ENCODE assay signal across 8 cellular contexts in genomic region chr11:65366340-65366773, GRCh38. TPM values are rescaled to one million over a fixed set of nuclear protein-coding genes. Genes with fewer than 3 reads are reported as not detected.
DNase-seq lines count a peak whose midpoint lies in the region; ATAC-seq and TF ChIP-seq lines count a peak whose summit lies in the region.

No MANE protein-coding gene starts in this region.

- 5 to 10% methylated on average over 4 of the region's 4 CpGs for WGBS in upper lobe of left lung, 2 donors

- peak; percentile 67 for TF ChIP-seq CTCF in NB4 (IDR thresholded peaks at IDR 0.05; ENCODE audit: low read depth, low read length)
- peak; percentile 53 to 85 (median 76) for TF ChIP-seq CTCF in dorsolateral prefrontal cortex (IDR thresholded peaks at IDR 0.05 in 54 of 56, conservative IDR thresholded peaks at IDR 0.05 in 2 of 56; ENCODE audit: low read depth in 1 of 56, partially characterized antibody in 56 of 56)
- TF ChIP-seq CTCF in upper lobe of left lung (IDR thresholded peaks at IDR 0.05): peak; percentile 49 to 85 (median 78)

- H3K4me3 ChIP-seq in NB4 (ENCODE audit: low read depth, low read length) (no peak overlapping the region), dorsolateral prefrontal cortex (peak overlapping the region in 1 of 59 donors; percentile 11), upper lobe of left lung (no peak overlapping the region)

- peaks cover 2 to 17% (median 9%) of the 10 kb centered on the region in 4 donors for H3K4me1 ChIP-seq in upper lobe of left lung

- intact Hi-C loops in Right ventricle myocardium inferior (cut with DNase I): loop anchor here (1.0 to 2.0 kb wide), 2 partner anchors 50 to 144 kb away; no protein-coding TSS in a partner anchor
- intact Hi-C loops in cardiac septum (cut with DNase I): loop anchor here (1.0 to 5.0 kb wide), 3 partner anchors 51 to 144 kb away; no protein-coding TSS in a partner anchor
- intact Hi-C loops in dorsolateral prefrontal cortex (cut with DNase I): loop anchor here in 1 of 2 donors (5.0 to 10.0 kb wide), 2 partner anchors 48 to 146 kb away; no protein-coding TSS in a partner anchor

- DNase-seq in Right ventricle myocardium inferior (ENCODE audit: missing footprints) (no peak), cardiac septum (ENCODE audit: low spot score) (no peak), NB4 (ENCODE audit: low read depth) (peak; percentile 80), RPMI8226 (peak; percentile 73), dorsolateral prefrontal cortex (peak in 2 of 10 donors; percentile 35 to 52), lung microvascular endothelial cell (ENCODE audit: low read depth in 2 of 2) (peak; percentile 84 to 90), upper lobe of left lung (peak in 1 of 2 donors; percentile 59)
- DNase-seq in effector CD4-positive, alpha-beta T cell: no peak

- H3K27me3 ChIP-seq in dorsolateral prefrontal cortex: no peaks in the 10 kb centered on the region
- H3K27me3 ChIP-seq in upper lobe of left lung: no peaks in the 10 kb centered on the region

- no peak for TF ChIP-seq EP300 in upper lobe of left lung (IDR thresholded peaks at IDR 0.05)

- H3K27ac ChIP-seq in dorsolateral prefrontal cortex: peak overlapping the region in 1 of 59 donors; percentile 3
- no peak overlapping the region for H3K27ac ChIP-seq in upper lobe of left lung

- TF ChIP-seq POLR2A in NB4 (IDR thresholded peaks at IDR 0.05; ENCODE audit: extremely low read depth, insufficient read length) (no peak), upper lobe of left lung (IDR thresholded peaks at IDR 0.05) (no peak)

- ATAC-seq in Right ventricle myocardium inferior: peak; percentile 81
- peak; percentile 83 to 85 for ATAC-seq in upper lobe of left lung (ENCODE audit: low FRiP score in 2 of 2)

- no peaks in the 10 kb centered on the region for H3K36me3 ChIP-seq in upper lobe of left lung

- H3K9me3 ChIP-seq in upper lobe of left lung: no peaks in the 10 kb centered on the region

RNA-seq across cellular contexts. Expression of gene TIGD3, which starts 11.8 kb away (rescaled TPM):
- 0.54 TPM for total RNA-seq in Right ventricle myocardium inferior
- total RNA-seq in cardiac septum: not detected
- total RNA-seq in dorsolateral prefrontal cortex: 1 to 10 TPM in 119 of 120 experiments, under 1 TPM in 1; 0.77 to 4.5 (median 2.4) TPM
- total RNA-seq in lung microvascular endothelial cell: 0.22 TPM in 1 of 2 replicates, not detected in the other
- under 1 TPM in 4 of 6 donors, not detected in 2; 0.15 to 0.51 (median 0.35) TPM for total RNA-seq in upper lobe of left lung

RNA-seq across cellular contexts. Expression of gene SLC25A45, which starts 16.1 kb away (rescaled TPM):
- total RNA-seq in Right ventricle myocardium inferior (5.6 TPM), cardiac septum (10.5 TPM), dorsolateral prefrontal cortex (10 to 100 TPM in 51 of 120 experiments, 1 to 10 TPM in 69; 3.6 to 18.2 (median 9.0) TPM), lung microvascular endothelial cell (1.2 and 1.7 TPM in 2 replicates), upper lobe of left lung (10 to 100 TPM in 4 of 6 donors, 1 to 10 TPM in 2; 5.5 to 40.8 (median 19.4) TPM)

RNA-seq across cellular contexts. Expression of gene FRMD8, which starts 20.1 kb away (rescaled TPM):
- total RNA-seq in Right ventricle myocardium inferior: 8.2 TPM
- total RNA-seq in cardiac septum: 14.4 TPM
- total RNA-seq in dorsolateral prefrontal cortex: 10 to 100 TPM; 14.1 to 50.3 (median 21.7) TPM
- total RNA-seq in lung microvascular endothelial cell: 63.4 and 82.9 TPM in 2 replicates
- total RNA-seq in upper lobe of left lung: 10 to 100 TPM; 31.4 to 77.5 (median 45.8) TPM

RNA-seq across cellular contexts. Expression of gene DPF2, which starts 32.7 kb away (rescaled TPM):
- 51.6 TPM for total RNA-seq in Right ventricle myocardium inferior
- total RNA-seq in cardiac septum: 46.2 TPM
- 100 to 1,000 TPM in 5 of 120 experiments, 10 to 100 TPM in 115; 51.4 to 114 (median 73.5) TPM for total RNA-seq in dorsolateral prefrontal cortex
- total RNA-seq in lung microvascular endothelial cell: 17.9 and 18.3 TPM in 2 replicates
- 10 to 100 TPM; 32.1 to 68.1 (median 54.7) TPM for total RNA-seq in upper lobe of left lung

RNA-seq across cellular contexts. Expression of gene CDC42EP2, which starts 51.7 kb away (rescaled TPM):
- 16.7 TPM for total RNA-seq in Right ventricle myocardium inferior
- total RNA-seq in cardiac septum: 3.6 TPM
- 10 to 100 TPM in 115 of 120 experiments, 1 to 10 TPM in 5; 7.5 to 83.6 (median 20.5) TPM for total RNA-seq in dorsolateral prefrontal cortex
- 5.4 and 10.1 TPM in 2 replicates for total RNA-seq in lung microvascular endothelial cell
- 10 to 100 TPM in 5 of 6 donors, 1 to 10 TPM in 1; 7.7 to 45.2 (median 14.6) TPM for total RNA-seq in upper lobe of left lung

Comparison
In these comparisons a context has a peak if more than half of its experiments do, and no peak if none do; other contexts are left out.
1. DNase-seq: peak in NB4 (single experiment), RPMI8226 (single experiment) and lung microvascular endothelial cell (2 of 2); none in Right ventricle myocardium inferior (single experiment), cardiac septum (single experiment) and effector CD4-positive, alpha-beta T cell (single experiment).
2. Peak in every context shown above with its lines, with median percentiles within 50 percentile points of each other: CTCF ChIP-seq.